2 cellular contexts compared by ENCODE assay signal in the genomic region with DNA sequence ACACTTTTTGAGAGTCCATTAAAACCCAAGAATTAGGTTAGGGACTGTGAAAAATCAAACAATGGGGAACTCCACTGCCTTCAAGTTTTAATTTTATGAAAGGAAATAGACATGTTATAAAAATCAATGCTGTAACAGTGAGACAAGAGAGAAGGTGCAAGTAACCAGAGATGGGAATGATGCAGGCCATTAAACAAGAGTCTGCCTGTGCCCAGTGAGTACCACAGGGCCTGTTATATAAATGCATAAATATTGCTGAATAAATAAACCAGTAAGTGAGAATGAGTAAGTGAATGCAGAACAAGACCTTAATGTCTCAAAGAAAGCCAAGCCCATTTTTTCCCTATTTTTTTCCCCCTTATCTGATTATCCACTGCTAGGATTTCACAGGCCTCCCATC.
TF ChIP-seq lines count a peak whose summit lies in the region.

No MANE protein-coding gene starts in this region.

TF ChIP-seq in GM23338, 12 proteins besides CTCF, POLR2A, EP300 and RAD21 (continued from another document and continues in another):
- TF ChIP-seq, protein P1, sequence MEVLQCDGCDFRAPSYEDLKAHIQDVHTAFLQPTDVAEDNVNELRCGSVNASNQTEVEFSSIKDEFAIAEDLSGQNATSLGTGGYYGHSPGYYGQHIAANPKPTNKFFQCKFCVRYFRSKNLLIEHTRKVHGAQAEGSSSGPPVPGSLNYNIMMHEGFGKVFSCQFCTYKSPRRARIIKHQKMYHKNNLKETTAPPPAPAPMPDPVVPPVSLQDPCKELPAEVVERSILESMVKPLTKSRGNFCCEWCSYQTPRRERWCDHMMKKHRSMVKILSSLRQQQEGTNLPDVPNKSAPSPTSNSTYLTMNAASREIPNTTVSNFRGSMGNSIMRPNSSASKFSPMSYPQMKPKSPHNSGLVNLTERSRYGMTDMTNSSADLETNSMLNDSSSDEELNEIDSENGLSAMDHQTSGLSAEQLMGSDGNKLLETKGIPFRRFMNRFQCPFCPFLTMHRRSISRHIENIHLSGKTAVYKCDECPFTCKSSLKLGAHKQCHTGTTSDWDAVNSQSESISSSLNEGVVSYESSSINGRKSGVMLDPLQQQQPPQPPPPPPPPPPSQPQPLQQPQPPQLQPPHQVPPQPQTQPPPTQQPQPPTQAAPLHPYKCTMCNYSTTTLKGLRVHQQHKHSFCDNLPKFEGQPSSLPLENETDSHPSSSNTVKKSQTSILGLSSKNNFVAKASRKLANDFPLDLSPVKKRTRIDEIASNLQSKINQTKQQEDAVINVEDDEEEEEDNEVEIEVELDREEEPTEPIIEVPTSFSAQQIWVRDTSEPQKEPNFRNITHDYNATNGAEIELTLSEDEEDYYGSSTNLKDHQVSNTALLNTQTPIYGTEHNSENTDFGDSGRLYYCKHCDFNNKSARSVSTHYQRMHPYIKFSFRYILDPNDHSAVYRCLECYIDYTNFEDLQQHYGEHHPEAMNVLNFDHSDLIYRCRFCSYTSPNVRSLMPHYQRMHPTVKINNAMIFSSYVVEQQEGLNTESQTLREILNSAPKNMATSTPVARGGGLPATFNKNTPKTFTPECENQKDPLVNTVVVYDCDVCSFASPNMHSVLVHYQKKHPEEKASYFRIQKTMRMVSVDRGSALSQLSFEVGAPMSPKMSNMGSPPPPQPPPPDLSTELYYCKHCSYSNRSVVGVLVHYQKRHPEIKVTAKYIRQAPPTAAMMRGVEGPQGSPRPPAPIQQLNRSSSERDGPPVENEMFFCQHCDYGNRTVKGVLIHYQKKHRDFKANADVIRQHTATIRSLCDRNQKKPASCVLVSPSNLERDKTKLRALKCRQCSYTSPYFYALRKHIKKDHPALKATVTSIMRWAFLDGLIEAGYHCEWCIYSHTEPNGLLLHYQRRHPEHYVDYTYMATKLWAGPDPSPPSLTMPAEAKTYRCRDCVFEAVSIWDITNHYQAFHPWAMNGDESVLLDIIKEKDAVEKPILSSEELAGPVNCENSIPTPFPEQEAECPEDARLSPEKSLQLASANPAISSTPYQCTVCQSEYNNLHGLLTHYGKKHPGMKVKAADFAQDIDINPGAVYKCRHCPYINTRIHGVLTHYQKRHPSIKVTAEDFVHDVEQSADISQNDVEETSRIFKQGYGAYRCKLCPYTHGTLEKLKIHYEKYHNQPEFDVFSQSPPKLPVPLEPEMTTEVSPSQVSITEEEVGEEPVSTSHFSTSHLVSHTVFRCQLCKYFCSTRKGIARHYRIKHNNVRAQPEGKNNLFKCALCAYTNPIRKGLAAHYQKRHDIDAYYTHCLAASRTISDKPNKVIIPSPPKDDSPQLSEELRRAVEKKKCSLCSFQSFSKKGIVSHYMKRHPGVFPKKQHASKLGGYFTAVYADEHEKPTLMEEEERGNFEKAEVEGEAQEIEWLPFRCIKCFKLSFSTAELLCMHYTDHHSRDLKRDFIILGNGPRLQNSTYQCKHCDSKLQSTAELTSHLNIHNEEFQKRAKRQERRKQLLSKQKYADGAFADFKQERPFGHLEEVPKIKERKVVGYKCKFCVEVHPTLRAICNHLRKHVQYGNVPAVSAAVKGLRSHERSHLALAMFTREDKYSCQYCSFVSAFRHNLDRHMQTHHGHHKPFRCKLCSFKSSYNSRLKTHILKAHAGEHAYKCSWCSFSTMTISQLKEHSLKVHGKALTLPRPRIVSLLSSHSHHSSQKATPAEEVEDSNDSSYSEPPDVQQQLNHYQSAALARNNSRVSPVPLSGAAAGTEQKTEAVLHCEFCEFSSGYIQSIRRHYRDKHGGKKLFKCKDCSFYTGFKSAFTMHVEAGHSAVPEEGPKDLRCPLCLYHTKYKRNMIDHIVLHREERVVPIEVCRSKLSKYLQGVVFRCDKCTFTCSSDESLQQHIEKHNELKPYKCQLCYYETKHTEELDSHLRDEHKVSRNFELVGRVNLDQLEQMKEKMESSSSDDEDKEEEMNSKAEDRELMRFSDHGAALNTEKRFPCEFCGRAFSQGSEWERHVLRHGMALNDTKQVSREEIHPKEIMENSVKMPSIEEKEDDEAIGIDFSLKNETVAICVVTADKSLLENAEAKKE (CRISPR knock-in tag; IDR thresholded peaks at IDR 0.05): no peak
- TF ChIP-seq, protein P2, sequence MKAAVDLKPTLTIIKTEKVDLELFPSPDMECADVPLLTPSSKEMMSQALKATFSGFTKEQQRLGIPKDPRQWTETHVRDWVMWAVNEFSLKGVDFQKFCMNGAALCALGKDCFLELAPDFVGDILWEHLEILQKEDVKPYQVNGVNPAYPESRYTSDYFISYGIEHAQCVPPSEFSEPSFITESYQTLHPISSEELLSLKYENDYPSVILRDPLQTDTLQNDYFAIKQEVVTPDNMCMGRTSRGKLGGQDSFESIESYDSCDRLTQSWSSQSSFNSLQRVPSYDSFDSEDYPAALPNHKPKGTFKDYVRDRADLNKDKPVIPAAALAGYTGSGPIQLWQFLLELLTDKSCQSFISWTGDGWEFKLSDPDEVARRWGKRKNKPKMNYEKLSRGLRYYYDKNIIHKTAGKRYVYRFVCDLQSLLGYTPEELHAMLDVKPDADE (IDR thresholded peaks at IDR 0.05): no peak
- TF ChIP-seq ZNF331 (CRISPR knock-in tag; IDR thresholded peaks at IDR 0.05; ENCODE audit: low read depth): no peak
- TF ChIP-seq, protein P3, sequence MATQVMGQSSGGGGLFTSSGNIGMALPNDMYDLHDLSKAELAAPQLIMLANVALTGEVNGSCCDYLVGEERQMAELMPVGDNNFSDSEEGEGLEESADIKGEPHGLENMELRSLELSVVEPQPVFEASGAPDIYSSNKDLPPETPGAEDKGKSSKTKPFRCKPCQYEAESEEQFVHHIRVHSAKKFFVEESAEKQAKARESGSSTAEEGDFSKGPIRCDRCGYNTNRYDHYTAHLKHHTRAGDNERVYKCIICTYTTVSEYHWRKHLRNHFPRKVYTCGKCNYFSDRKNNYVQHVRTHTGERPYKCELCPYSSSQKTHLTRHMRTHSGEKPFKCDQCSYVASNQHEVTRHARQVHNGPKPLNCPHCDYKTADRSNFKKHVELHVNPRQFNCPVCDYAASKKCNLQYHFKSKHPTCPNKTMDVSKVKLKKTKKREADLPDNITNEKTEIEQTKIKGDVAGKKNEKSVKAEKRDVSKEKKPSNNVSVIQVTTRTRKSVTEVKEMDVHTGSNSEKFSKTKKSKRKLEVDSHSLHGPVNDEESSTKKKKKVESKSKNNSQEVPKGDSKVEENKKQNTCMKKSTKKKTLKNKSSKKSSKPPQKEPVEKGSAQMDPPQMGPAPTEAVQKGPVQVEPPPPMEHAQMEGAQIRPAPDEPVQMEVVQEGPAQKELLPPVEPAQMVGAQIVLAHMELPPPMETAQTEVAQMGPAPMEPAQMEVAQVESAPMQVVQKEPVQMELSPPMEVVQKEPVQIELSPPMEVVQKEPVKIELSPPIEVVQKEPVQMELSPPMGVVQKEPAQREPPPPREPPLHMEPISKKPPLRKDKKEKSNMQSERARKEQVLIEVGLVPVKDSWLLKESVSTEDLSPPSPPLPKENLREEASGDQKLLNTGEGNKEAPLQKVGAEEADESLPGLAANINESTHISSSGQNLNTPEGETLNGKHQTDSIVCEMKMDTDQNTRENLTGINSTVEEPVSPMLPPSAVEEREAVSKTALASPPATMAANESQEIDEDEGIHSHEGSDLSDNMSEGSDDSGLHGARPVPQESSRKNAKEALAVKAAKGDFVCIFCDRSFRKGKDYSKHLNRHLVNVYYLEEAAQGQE (IDR thresholded peaks at IDR 0.05; ENCODE audit: unreplicated experiment): no peak
- TF ChIP-seq EZH2phosphoT487 (IDR thresholded peaks at IDR 0.05; ENCODE audit: unreplicated experiment): no peak
- no peak for TF ChIP-seq JUNB (IDR thresholded peaks at IDR 0.05; ENCODE audit: unreplicated experiment)
- no peak for TF ChIP-seq STAT1 (IDR thresholded peaks at IDR 0.05; ENCODE audit: unreplicated experiment)
- no peak for TF ChIP-seq NANOG (IDR thresholded peaks at IDR 0.05; ENCODE audit: borderline replicate concordance)
- no peak for TF ChIP-seq CREB1 (CRISPR knock-in tag; IDR thresholded peaks at IDR 0.05; ENCODE audit: low read depth)
- TF ChIP-seq POLR2AphosphoS5 (IDR thresholded peaks at IDR 0.05; ENCODE audit: low read depth): no peak

TF ChIP-seq in K562, 482 proteins besides CTCF, POLR2A, EP300 and RAD21 (continued from another document):
- TF ChIP-seq, protein P4, sequence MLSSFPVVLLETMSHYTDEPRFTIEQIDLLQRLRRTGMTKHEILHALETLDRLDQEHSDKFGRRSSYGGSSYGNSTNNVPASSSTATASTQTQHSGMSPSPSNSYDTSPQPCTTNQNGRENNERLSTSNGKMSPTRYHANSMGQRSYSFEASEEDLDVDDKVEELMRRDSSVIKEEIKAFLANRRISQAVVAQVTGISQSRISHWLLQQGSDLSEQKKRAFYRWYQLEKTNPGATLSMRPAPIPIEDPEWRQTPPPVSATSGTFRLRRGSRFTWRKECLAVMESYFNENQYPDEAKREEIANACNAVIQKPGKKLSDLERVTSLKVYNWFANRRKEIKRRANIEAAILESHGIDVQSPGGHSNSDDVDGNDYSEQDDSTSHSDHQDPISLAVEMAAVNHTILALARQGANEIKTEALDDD (IDR thresholded peaks at IDR 0.05): no peak
- TF ChIP-seq TFAM (CRISPR knock-in tag; conservative IDR thresholded peaks at IDR 0.05) (no peak), WHSC1 (IDR thresholded peaks at IDR 0.05; ENCODE audit: low read length) (no peak), SREBF1 (IDR thresholded peaks at IDR 0.05; ENCODE audit: borderline replicate concordance, low read depth, low read length) (no peak)
- TF ChIP-seq, protein P5, sequence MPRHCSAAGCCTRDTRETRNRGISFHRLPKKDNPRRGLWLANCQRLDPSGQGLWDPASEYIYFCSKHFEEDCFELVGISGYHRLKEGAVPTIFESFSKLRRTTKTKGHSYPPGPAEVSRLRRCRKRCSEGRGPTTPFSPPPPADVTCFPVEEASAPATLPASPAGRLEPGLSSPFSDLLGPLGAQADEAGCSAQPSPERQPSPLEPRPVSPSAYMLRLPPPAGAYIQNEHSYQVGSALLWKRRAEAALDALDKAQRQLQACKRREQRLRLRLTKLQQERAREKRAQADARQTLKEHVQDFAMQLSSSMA (CRISPR knock-in tag; IDR thresholded peaks at IDR 0.05): no peak
- TF ChIP-seq, protein P6, sequence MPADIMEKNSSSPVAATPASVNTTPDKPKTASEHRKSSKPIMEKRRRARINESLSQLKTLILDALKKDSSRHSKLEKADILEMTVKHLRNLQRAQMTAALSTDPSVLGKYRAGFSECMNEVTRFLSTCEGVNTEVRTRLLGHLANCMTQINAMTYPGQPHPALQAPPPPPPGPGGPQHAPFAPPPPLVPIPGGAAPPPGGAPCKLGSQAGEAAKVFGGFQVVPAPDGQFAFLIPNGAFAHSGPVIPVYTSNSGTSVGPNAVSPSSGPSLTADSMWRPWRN (IDR thresholded peaks at IDR 0.05; ENCODE audit: low read depth): no peak
